8 cellular contexts compared by ENCODE assay signal in the genomic region with DNA sequence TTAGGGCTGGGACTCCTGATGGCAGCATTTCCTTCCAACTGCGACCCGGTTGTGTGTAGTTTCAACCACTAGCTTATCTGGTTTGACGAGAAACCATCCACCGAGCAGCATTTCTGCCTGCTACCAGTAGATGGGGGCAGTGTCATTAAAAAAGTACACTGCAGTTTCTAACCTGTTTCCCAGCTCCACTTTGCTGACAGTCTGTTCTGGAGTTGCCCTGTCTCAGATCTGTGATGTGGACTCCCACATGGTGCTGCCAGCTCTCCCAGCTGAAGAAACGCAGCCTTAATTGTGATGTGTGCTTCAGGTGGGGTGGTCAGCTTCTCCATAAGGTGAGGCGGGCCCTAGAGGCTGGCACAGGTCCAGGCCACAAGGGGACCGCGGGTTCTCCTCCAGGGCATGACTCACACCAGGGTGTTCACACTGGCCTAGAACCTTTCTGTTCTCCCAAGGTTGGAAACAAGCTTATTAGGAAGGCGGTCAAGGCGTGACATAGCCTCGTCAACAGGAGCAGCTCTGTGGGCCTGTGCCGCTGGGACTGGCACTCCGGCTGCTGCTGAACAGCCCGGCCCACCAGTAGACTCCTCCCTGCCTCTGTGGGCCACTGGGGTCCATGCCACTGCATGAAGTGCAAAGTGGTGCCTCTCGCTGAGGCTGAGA. TPM values are rescaled to one million over a fixed set of nuclear protein-coding genes. Genes with fewer than 3 reads are reported as not detected.
A peak's percentile ranks its signal among the peaks of the same experiment; 100 is the strongest.
DNase-seq lines count a peak whose midpoint lies in the region; ATAC-seq and TF ChIP-seq lines count a peak whose summit lies in the region.

No MANE protein-coding gene starts in this region.

- peak; percentile 84 for TF ChIP-seq CTCF in 22Rv1 (IDR thresholded peaks at IDR 0.05)
- peak; percentile 55 for TF ChIP-seq CTCF in activated B cell treated with CpG ODN at 0.5 μM for 24 hours (IDR thresholded peaks at IDR 0.05)

- no peaks in the 10 kb centered on the region for H3K9me3 Mint-ChIP-seq in activated B cell treated with CpG ODN at 0.5 μM for 24 hours

- H3K27ac ChIP-seq in 22Rv1 = no peak overlapping the region

- ATAC-seq in GM18498 (IDR thresholded peaks at IDR 0.05; ENCODE audit: unreplicated experiment) = peak; percentile 61
- peak; percentile 63 for ATAC-seq in HG03280 (IDR thresholded peaks at IDR 0.05; ENCODE audit: unreplicated experiment)
- peak; percentile 62 for ATAC-seq in activated B cell treated with CpG ODN at 0.5 μM for 24 hours (ENCODE audit: low read depth)

- CTCF ChIA-PET in activated B cell treated with CpG ODN at 0.5 μM for 24 hours (lab: Charles Lee) = interaction anchor here (0.6 to 8.0 kb wide), 55 partner anchors 9 to 871 kb away, joined by 3 to 176 read pairs (median 4); partner anchors contain the start of genes LSG1 and XXYLT1

- intact Hi-C loops in activated B cell treated with CpG ODN at 0.5 μM for 24 hours (cut with micrococcal nuclease) = loop anchor here (1.0 to 10.0 kb wide), 8 partner anchors 272 to 1952 kb away; partner anchors contain the start of genes NRROS and XXYLT1

- peaks cover 38% of the 10 kb centered on the region for H3K4me1 Mint-ChIP-seq in activated B cell treated with CpG ODN at 0.5 μM for 24 hours

- H3K36me3 Mint-ChIP-seq in activated B cell treated with CpG ODN at 0.5 μM for 24 hours (ENCODE audit: low read depth) = peaks cover 7% of the 10 kb centered on the region

- POLR2A ChIA-PET in activated B cell treated with CpG ODN at 0.5 μM for 24 hours (lab: Charles Lee) = interaction anchor here (0.5 to 7.9 kb wide), 25 partner anchors 8 to 759 kb away, joined by 3 to 127 read pairs (median 4); partner anchors contain the start of genes LSG1 and XXYLT1

- no peak overlapping the region for H3K4me3 Mint-ChIP-seq in activated B cell treated with CpG ODN at 0.5 μM for 24 hours

- no peaks in the 10 kb centered on the region for H3K27me3 Mint-ChIP-seq in activated B cell treated with CpG ODN at 0.5 μM for 24 hours

- peak overlapping the region; percentile 50 for H3K27ac Mint-ChIP-seq in activated B cell treated with CpG ODN at 0.5 μM for 24 hours

- DNase-seq in NCI-H446 (lab: John Stamatoyannopoulos, UW) (peak; percentile 56 to 88), activated B cell treated with CpG ODN at 0.5 μM for 24 hours (peak; percentile 43), cerebellar cortex (ENCODE audit: low spot score) (peak; percentile 91), kidney tubule cell (ENCODE audit: low spot score) (peak; percentile 86)
- peak; percentile 70 to 72 for DNase-seq in stimulated activated CD4-positive, alpha-beta T cell treated with anti-CD3 and anti-CD28 coated beads, Interleukin-2, amount 100 ng/mL, for 24 hours

RNA-seq across cellular contexts. Expression of gene FAM43A, which starts 2.9 kb away (rescaled TPM):
- 25.4 and 27.2 TPM in 2 replicates for total RNA-seq in activated B cell treated with CpG ODN at 0.5 μM for 24 hours

RNA-seq across cellular contexts. Expression of gene LSG1, which starts 10.8 kb away (rescaled TPM):
- 55.1 and 55.4 TPM in 2 replicates for total RNA-seq in activated B cell treated with CpG ODN at 0.5 μM for 24 hours

RNA-seq across cellular contexts. Expression of gene TMEM44, which starts 49.6 kb away (rescaled TPM):
- 3.3 and 3.5 TPM in 2 replicates for total RNA-seq in activated B cell treated with CpG ODN at 0.5 μM for 24 hours
